Comparison of ENCODE assay signal across 15 cellular contexts in genomic region chr4:8383451-8384160, GRCh38. TPM values are rescaled to one million over a fixed set of nuclear protein-coding genes. Genes with fewer than 3 reads are reported as not detected.
DNase-seq lines count a peak whose midpoint lies in the region; ATAC-seq and TF ChIP-seq lines count a peak whose summit lies in the region.
"Had no signal": no experiment of that assay in that cellular context is flagged by ENCODE, and none has a peak within 500 bp of the region (broad histone marks: within the 10 kb centered on the region; RNA-seq: fewer than 3 reads in every experiment).

No MANE protein-coding gene starts in this region.

- H2BK120ac ChIP-seq in IMR-90 (ENCODE audit: low read depth, low read length) = no peak overlapping the region

- CTCF ChIA-PET in IMR-90 (lab: Yijun Ruan, JAX) = no interaction called here

- no peak overlapping the region for H4K5ac ChIP-seq in IMR-90 (ENCODE audit: low read depth, low read length)

- H4K20me1 ChIP-seq in IMR-90 (ENCODE audit: insufficient read depth, low read length) (peaks cover 8% of the 10 kb centered on the region; the same call in 1 of the 2 replicates), smooth muscle cell (ENCODE audit: low read depth) (peaks cover 27% of the 10 kb centered on the region)

- H2AK5ac ChIP-seq in IMR-90 (ENCODE audit: low read depth, low read length) = no peak overlapping the region

- H3K56ac ChIP-seq in IMR-90 (ENCODE audit: extremely low read depth, insufficient read depth, low read length) = no peak overlapping the region

- POLR2A ChIA-PET in IMR-90 (lab: Charles Lee; ENCODE audit: unreplicated experiment) = no interaction called here

- H3K27ac ChIP-seq in IMR-90 (ENCODE audit: insufficient read depth, low read length) (no peak overlapping the region), lower lobe of right lung (peak overlapping the region; percentile 46), smooth muscle cell (ENCODE audit: low read depth) (peak overlapping the region; percentile 59)

- no TSS peak for BruUV-seq in IMR-90 (replicated peaks; lab: Mats Ljungman, UMichigan)

- 66% methylated on average over 10 of the region's 19 CpGs; no CpG with 5 or more reads in 1 of the 2 experiments for WGBS in IMR-90 (ENCODE audit: extremely low coverage in 2 of 2, insufficient read length in 1 of 2), 2 experiments
- WGBS in smooth muscle cell (ENCODE audit: low lambda C conversion rate) = 41% methylated on average over 19 of the region's 19 CpGs

- DNase-seq in IMR-90 (peak; percentile 42), cardiac fibroblast (ENCODE audit: low read depth in 2 of 2) (peak; percentile 9 to 46), lower lobe of right lung (peak; percentile 46), smooth muscle cell (lab: John Stamatoyannopoulos, UW; ENCODE audit: unreplicated experiment) (no peak), SIG-M5 treated with dmso at 0.1 percent for 504 hours (lab: John Stamatoyannopoulos, UW; ENCODE audit: unreplicated experiment) (no peak)
- DNase-seq: effector CD4-positive, alpha-beta T cell; EL; head of caudate nucleus; NCI-H187; stimulated activated CD4-positive, alpha-beta T cell treated with anti-CD3 and anti-CD28 coated beads, Interleukin-4, amount 100 ng/mL, for 4 hours; stimulated activated naive CD4-positive, alpha-beta T cell had no signal

- no peak overlapping the region for H4K8ac ChIP-seq in IMR-90 (ENCODE audit: low read depth in 2 of 2, low read length in 2 of 2)

- H3K4me3 ChIP-seq in IMR-90 (ENCODE audit: insufficient read depth, low read depth, low read length) = no peak overlapping the region
- H3K4me3 ChIP-seq in cardiac fibroblast (replicated peaks in 1 of 2; ENCODE audit: low read depth in 2 of 2, low read length in 2 of 2) = no peak overlapping the region
- no peak overlapping the region for H3K4me3 ChIP-seq in lower lobe of right lung
- no peak overlapping the region for H3K4me3 ChIP-seq in smooth muscle cell

- no peak overlapping the region for H3K4ac ChIP-seq in IMR-90 (ENCODE audit: low read depth, low read length)

- no peak for TF ChIP-seq CTCF in IMR-90 (conservative IDR thresholded peaks at IDR 0.05; ENCODE audit: low read depth, low read length)
- TF ChIP-seq CTCF in cardiac fibroblast (IDR thresholded peaks at IDR 0.05; ENCODE audit: low read depth, low read length) = no peak
- TF ChIP-seq CTCF in lower lobe of right lung (IDR thresholded peaks at IDR 0.05) = no peak
- TF ChIP-seq CTCF in smooth muscle cell (IDR thresholded peaks at IDR 0.05; ENCODE audit: borderline replicate concordance, insufficient read depth, poor library complexity, severe bottlenecking) = no peak

- H4K91ac ChIP-seq in IMR-90 (ENCODE audit: insufficient read depth, low read depth, low read length) = no peak overlapping the region

- H3K18ac ChIP-seq in IMR-90 (ENCODE audit: low read depth, low read length) = no peak overlapping the region

- H3K4me2 ChIP-seq in IMR-90 (ENCODE audit: low read depth, low read length) = no peak overlapping the region
- peak overlapping the region; percentile 58 for H3K4me2 ChIP-seq in smooth muscle cell

- ATAC-seq in IMR-90 (ENCODE audit: low read depth) (no peak; the same call in 1 of the 2 replicates), lower lobe of right lung (peak; percentile 55 to 61), HG02840 (IDR thresholded peaks at IDR 0.05; ENCODE audit: low FRiP score, unreplicated experiment) (no peak), GM19023 (IDR thresholded peaks at IDR 0.05; ENCODE audit: unreplicated experiment) (no peak), GM18868 (IDR thresholded peaks at IDR 0.05; ENCODE audit: unreplicated experiment) (no peak)
- ATAC-seq: left lobe of liver had no signal

- intact Hi-C loops in IMR-90 (cut with micrococcal nuclease) = loop anchor here (1.0 kb wide), 1 partner anchor 12 kb away; no protein-coding TSS in a partner anchor
- intact Hi-C loops in lower lobe of right lung (cut with DNase I) = no loop called here

- H2AK9ac ChIP-seq in IMR-90 (replicated peaks; ENCODE audit: low read depth, low read length, poor library complexity) = peak overlapping the region; percentile 85

- dilution Hi-C loops in IMR-90 (cut with HindIII; ENCODE audit: low sequenced_read_pairs, unreplicated experiment) = no loop called here

- H3K27me3 ChIP-seq in IMR-90 (ENCODE audit: control insufficient read depth, insufficient read depth, low read length) (no peaks in the 10 kb centered on the region), lower lobe of right lung (ENCODE audit: low read depth) (no peaks in the 10 kb centered on the region), smooth muscle cell (ENCODE audit: low read depth) (no peaks in the 10 kb centered on the region)

- H3K36me3 ChIP-seq in IMR-90 (ENCODE audit: control insufficient read depth, insufficient read depth, low read length) (peaks cover 36% of the 10 kb centered on the region), lower lobe of right lung (peaks cover 56% of the 10 kb centered on the region), smooth muscle cell (ENCODE audit: low read depth) (no peaks in the 10 kb centered on the region)

- H3K79me2 ChIP-seq in smooth muscle cell (ENCODE audit: low read depth) = no peaks in the 10 kb centered on the region

- H3K23ac ChIP-seq in IMR-90 (ENCODE audit: low read depth, low read length) = no peak overlapping the region

- peaks cover 8% of the 10 kb centered on the region; the same call in 1 of the 2 replicates for H3K9me1 ChIP-seq in IMR-90 (ENCODE audit: insufficient read depth, low read length)

- peaks cover 0 to 4% of the 10 kb centered on the region in 2 experiments; a peak in 1 of 4 replicates for H3K79me1 ChIP-seq in IMR-90 (ENCODE audit: low read depth in 1 of 2, low read length in 2 of 2)

- H2BK5ac ChIP-seq in IMR-90 (ENCODE audit: low read depth, low read length, poor library complexity, severe bottlenecking) = no peak overlapping the region

- H3K4me1 ChIP-seq in IMR-90 (ENCODE audit: control insufficient read depth, insufficient read depth, low read length) = peaks cover 2% of the 10 kb centered on the region; the same call in 1 of the 2 replicates
- H3K4me1 ChIP-seq in lower lobe of right lung = peaks cover 6% of the 10 kb centered on the region
- H3K4me1 ChIP-seq in smooth muscle cell (ENCODE audit: low read depth) = peaks cover 2% of the 10 kb centered on the region

- TF ChIP-seq POLR2A in IMR-90 (IDR thresholded peaks at IDR 0.05; ENCODE audit: low read depth, low read length) = no peak

- in situ Hi-C loops in IMR-90 (cut with MboI; ENCODE audit: low sequenced_read_pairs) = no loop called here

- no peak overlapping the region for H3K14ac ChIP-seq in IMR-90 (replicated peaks; ENCODE audit: low read depth, low read length)

- H2AFZ ChIP-seq in IMR-90 (replicated peaks; ENCODE audit: low read length, poor library complexity) (peak overlapping the region; percentile 34), smooth muscle cell (ENCODE audit: low read depth) (no peak overlapping the region)

- no peak for TF ChIP-seq RAD21 in IMR-90 (IDR thresholded peaks at IDR 0.05; ENCODE audit: low read length)

- H3K9me3 ChIP-seq in IMR-90 (ENCODE audit: control insufficient read depth, insufficient read depth, low read length) (no peaks in the 10 kb centered on the region), lower lobe of right lung (no peaks in the 10 kb centered on the region), smooth muscle cell (replicated peaks; ENCODE audit: low read depth) (no peaks in the 10 kb centered on the region)

- no peak overlapping the region for H2BK15ac ChIP-seq in IMR-90 (ENCODE audit: low read depth, low read length)

- H3K9ac ChIP-seq in IMR-90 (ENCODE audit: low read depth, low read length) (no peak overlapping the region), smooth muscle cell (ENCODE audit: low read depth) (peak overlapping the region; percentile 64)

- H2BK20ac ChIP-seq in IMR-90 (ENCODE audit: low read depth, low read length) = no peak overlapping the region

- H3F3A ChIP-seq in smooth muscle cell (ENCODE audit: low read depth) = no peaks in the 10 kb centered on the region

TF ChIP-seq in IMR-90, 13 proteins besides CTCF, POLR2A, EP300 and RAD21 (continues in another document):
- TF ChIP-seq RCOR1 (IDR thresholded peaks at IDR 0.05; ENCODE audit: insufficient replicate concordance, low read length) = no peak
- TF ChIP-seq CEBPB (IDR thresholded peaks at IDR 0.05; ENCODE audit: low read depth, low read length) = no peak
- no peak for TF ChIP-seq SMC3 (IDR thresholded peaks at IDR 0.05; ENCODE audit: low read depth, low read length)
- TF ChIP-seq CHD1 (IDR thresholded peaks at IDR 0.05; ENCODE audit: low read depth, low read length) = no peak
- TF ChIP-seq MAZ (IDR thresholded peaks at IDR 0.05; ENCODE audit: borderline replicate concordance, low read depth, low read length) = no peak
- no peak for TF ChIP-seq NFE2L2 (IDR thresholded peaks at IDR 0.05; ENCODE audit: low read depth, low read length)
- no peak for TF ChIP-seq MAFK (IDR thresholded peaks at IDR 0.05; ENCODE audit: low read depth, low read length)
- TF ChIP-seq MXI1 (IDR thresholded peaks at IDR 0.05; ENCODE audit: borderline replicate concordance, low read depth, low read length) = no peak
- TF ChIP-seq FOS (IDR thresholded peaks at IDR 0.05; ENCODE audit: low read depth, low read length) = no peak
- TF ChIP-seq ELK1 (IDR thresholded peaks at IDR 0.05; ENCODE audit: borderline replicate concordance, low read depth, low read length) = no peak
- TF ChIP-seq RFX5 (IDR thresholded peaks at IDR 0.05; ENCODE audit: low read depth, low read length) = no peak

RNA-seq across cellular contexts. Expression of gene ACOX3, which starts 56.9 kb away (rescaled TPM):
- total RNA-seq in IMR-90 (2012; rRNA removed) = 24.2 and 25.8 TPM in 2 replicates
- polyA plus RNA-seq in IMR-90 (2012; rRNA removed) = 13.2 and 15.2 TPM in 2 replicates
- polyA plus RNA-seq in IMR-90 (2012; cell fraction: cytosol; rRNA removed) = 8.9 and 9.6 TPM in 2 replicates
- polyA plus RNA-seq in IMR-90 (2012; cell fraction: nucleus; rRNA removed; ENCODE audit: low replicate concordance) = 18.2 and 21.1 TPM in 2 replicates
- total RNA-seq in lower lobe of right lung = 30.4 TPM
- 25.0 and 25.9 TPM in 2 replicates for total RNA-seq in smooth muscle cell
- polyA plus RNA-seq in smooth muscle cell = 23.9 and 27.9 TPM in 2 replicates

RNA-seq across cellular contexts. Expression of gene TRMT44, which starts 57.0 kb away (rescaled TPM):
- total RNA-seq in IMR-90 (2012; rRNA removed) (7.3 and 9.7 TPM in 2 replicates), lower lobe of right lung (23.9 TPM), smooth muscle cell (16.6 and 18.7 TPM in 2 replicates)
- polyA plus RNA-seq in IMR-90 (2012; rRNA removed) (6.3 and 8.1 TPM in 2 replicates), smooth muscle cell (5.0 and 8.4 TPM in 2 replicates)
- 3.5 and 5.1 TPM in 2 replicates for polyA plus RNA-seq in IMR-90 (2012; cell fraction: cytosol; rRNA removed)
- polyA plus RNA-seq in IMR-90 (2012; cell fraction: nucleus; rRNA removed; ENCODE audit: low replicate concordance) = 15.8 and 24.6 TPM in 2 replicates

Comparison
In these comparisons a context has a peak if more than half of its experiments do, and no peak if none do; other contexts are left out.
1. ATAC-seq: peak in lower lobe of right lung (2 of 2); none in IMR-90 (single experiment), HG02840 (single experiment), GM19023 (single experiment) and GM18868 (single experiment).
2. DNase-seq: peak in IMR-90 (single experiment), cardiac fibroblast (2 of 2) and lower lobe of right lung (single experiment); none in smooth muscle cell (single experiment) and SIG-M5 treated with dmso at 0.1 percent for 504 hours (single experiment).